Comparison of ENCODE assay signal across 11 cellular contexts in genomic region chr13:32228330-32229041, GRCh38.
A peak's percentile ranks its signal among the peaks of the same experiment; 100 is the strongest.
DNase-seq lines count a peak whose midpoint lies in the region; ATAC-seq and TF ChIP-seq lines count a peak whose summit lies in the region.
"Had no signal": no experiment of that assay in that cellular context is flagged by ENCODE, and none has a peak within 500 bp of the region (broad histone marks: within the 10 kb centered on the region; RNA-seq: fewer than 3 reads in every experiment).

No MANE protein-coding gene starts in this region.

- ATAC-seq in HG03135 (IDR thresholded peaks at IDR 0.05; ENCODE audit: unreplicated experiment) (no peak), GM18873 (IDR thresholded peaks at IDR 0.05; ENCODE audit: low FRiP score, unreplicated experiment) (no peak), psoas muscle (no peak)

- no peak overlapping the region for H3K27ac Mint-ChIP-seq in endodermal cell

- peaks cover 29% of the 10 kb centered on the region for H3K36me3 Mint-ChIP-seq in endodermal cell (ENCODE audit: low read depth)

- H3K36me3 ChIP-seq in endodermal cell (ENCODE audit: control insufficient read depth, insufficient read depth, low read length) = no peaks in the 10 kb centered on the region
- no peaks in the 10 kb centered on the region for H3K36me3 ChIP-seq in ovary
- H3K36me3 ChIP-seq in psoas muscle (ENCODE audit: insufficient read depth in 1 of 2, low read depth in 1 of 2) = peaks cover 6 to 90% of the 10 kb centered on the region in 2 donors

- no peak overlapping the region for H3K4me3 Mint-ChIP-seq in endodermal cell
- H3K4me3 Mint-ChIP-seq: central memory CD8-positive, alpha-beta T cell had no signal

- intact Hi-C loops in ovary (cut with DNase I) = no loop called here
- intact Hi-C loops in psoas muscle (cut with DNase I) = no loop called here

- H3K27me3 ChIP-seq in AG04450 (ENCODE audit: control insufficient read depth, insufficient read depth, low read length) (no peaks in the 10 kb centered on the region), endodermal cell (ENCODE audit: control insufficient read depth, insufficient read depth, low read length, poor library complexity, severe bottlenecking) (no peaks in the 10 kb centered on the region), ovary (no peaks in the 10 kb centered on the region), psoas muscle (ENCODE audit: insufficient read depth in 3 of 3, low read length in 2 of 3) (no peaks in the 10 kb centered on the region)

- peak; percentile 14; the same call in 1 of the 2 replicates for TF ChIP-seq CTCF in AG04450 (IDR thresholded peaks at IDR 0.05; ENCODE audit: low read depth, low read length)
- TF ChIP-seq CTCF in endodermal cell (conservative IDR thresholded peaks at IDR 0.05) = peak; percentile 42
- TF ChIP-seq CTCF in ovary (IDR thresholded peaks at IDR 0.05) = no peak
- TF ChIP-seq CTCF in psoas muscle (IDR thresholded peaks at IDR 0.05) = no peak

- H3K4me1 ChIP-seq in endodermal cell (ENCODE audit: control insufficient read depth, insufficient read depth, low read length) (no peaks in the 10 kb centered on the region), ovary (ENCODE audit: insufficient read depth) (peaks cover 1% of the 10 kb centered on the region), psoas muscle (no peaks in the 10 kb centered on the region)

- no peak for TF ChIP-seq POLR2A in ovary (IDR thresholded peaks at IDR 0.05)

- no peak for TF ChIP-seq EP300 in ovary (IDR thresholded peaks at IDR 0.05)

- no peaks in the 10 kb centered on the region for H3K9me3 Mint-ChIP-seq in endodermal cell
- H3K9me3 Mint-ChIP-seq: central memory CD8-positive, alpha-beta T cell had no signal

- 79 to 87% methylated on average over 5 of the region's 5 CpGs for WGBS in endodermal cell (ENCODE audit: insufficient coverage in 1 of 2, insufficient read length in 1 of 2), 2 experiments
- 69 to 75% (median 70%) methylated on average over 5 of the region's 5 CpGs for WGBS in ovary, 3 donors
- 83 to 87% (median 84%) methylated on average over 5 of the region's 5 CpGs for WGBS in psoas muscle, 3 donors

- no peak overlapping the region for H3K9ac ChIP-seq in endodermal cell (ENCODE audit: extremely low read depth, low read length, poor library complexity, severe bottlenecking)

- peaks cover 8% of the 10 kb centered on the region for H3K4me1 Mint-ChIP-seq in endodermal cell
- H3K4me1 Mint-ChIP-seq: central memory CD8-positive, alpha-beta T cell had no signal

- H3K9me3 ChIP-seq in AG04450 (ENCODE audit: control insufficient read depth, insufficient read depth, low read length) (peaks cover 3% of the 10 kb centered on the region; the same call in 1 of the 2 replicates), endodermal cell (ENCODE audit: control insufficient read depth, low read length) (no peaks in the 10 kb centered on the region), ovary (no peaks in the 10 kb centered on the region), psoas muscle (no peaks in the 10 kb centered on the region)

- POLR2A ChIA-PET in AG04450 (lab: Yijun Ruan, JAX) = interaction anchor here (1.5 kb wide), 1 partner anchor 32 kb away, joined by 3 read pairs; no protein-coding TSS in a partner anchor

- H3K27me3 Mint-ChIP-seq in endodermal cell (ENCODE audit: insufficient read depth) = no peaks in the 10 kb centered on the region
- H3K27me3 Mint-ChIP-seq: central memory CD8-positive, alpha-beta T cell had no signal

- CTCF ChIA-PET in AG04450 (lab: Charles Lee) = interaction anchor here (0.6 to 1.3 kb wide), 4 partner anchors 16 to 149 kb away, joined by 3 read pairs; no protein-coding TSS in a partner anchor

- peak overlapping the region; percentile 40 for H3K27ac ChIP-seq in AG04450 (ENCODE audit: low read depth, low read length)
- no peak overlapping the region for H3K27ac ChIP-seq in endodermal cell (ENCODE audit: low read depth, low read length)
- no peak overlapping the region for H3K27ac ChIP-seq in ovary
- no peak overlapping the region for H3K27ac ChIP-seq in psoas muscle
- H3K27ac ChIP-seq: SK-N-MC had no signal

- DNase-seq in AG04450 (ENCODE audit: low read depth, low spot score) (peak; percentile 46), HCEC 1CT (peak; percentile 64), NCI-H69 (lab: John Stamatoyannopoulos, UW) (peak; percentile 98), endodermal cell (no peak), ovary (no peak), psoas muscle (no peak)
- DNase-seq: Calu3 had no signal

- H3K4me3 ChIP-seq in AG04450 (ENCODE audit: low read depth, low read length) (no peak overlapping the region), endodermal cell (ENCODE audit: low read length) (no peak overlapping the region), ovary (no peak overlapping the region), psoas muscle (no peak overlapping the region)
- H3K4me3 ChIP-seq: SK-N-MC had no signal

Comparison
In these comparisons a context has a peak if more than half of its experiments do, and no peak if none do; other contexts are left out.
1. DNase-seq: peak in AG04450 (single experiment), HCEC 1CT (single experiment) and NCI-H69 (single experiment); none in endodermal cell (single experiment), ovary (0 of 5) and psoas muscle (0 of 2).
2. CTCF ChIP-seq: peak in AG04450 (single experiment) and endodermal cell (single experiment); none in ovary (0 of 3) and psoas muscle (single experiment).